ENCODE assay signal across 30 cellular contexts in genomic region chr7:50674299-50674698, GRCh38.
"Had no signal": no experiment of that assay in that cellular context is flagged by ENCODE, and none has a peak within 500 bp of the region (broad histone marks: within the 10 kb centered on the region; RNA-seq: fewer than 3 reads in every experiment).

No MANE protein-coding gene starts in this region.

- H3K27me3 ChIP-seq: ascending aorta, breast epithelium, cardiac muscle cell, colonic mucosa, esophagus squamous epithelium had no signal

- DNase-seq: activated CD4-positive, alpha-beta memory T cell treated with anti-CD3 and anti-CD28 coated beads for 36 hours; activated CD4-positive, alpha-beta T cell treated with anti-CD3 and anti-CD28 coated beads for 36 hours; activated CD4-positive, alpha-beta T cell treated with anti-CD3 and anti-CD28 coated beads, Interleukin-2, amount 10 ng/mL, durations not matched to agents 24 days and 14 days; activated CD4-positive, CD25-positive, alpha-beta regulatory T cell; activated CD4-positive, CD25-positive, alpha-beta regulatory T cell treated with anti-CD3 and anti-CD28 coated beads, Interleukin-2, amount 50 U/mL, for 72 hours; activated CD8-positive, alpha-beta memory T cell treated with anti-CD3 and anti-CD28 coated beads, Interleukin-2, amount 10 ng/mL, durations not matched to agents 7 days and 5 days; activated CD8-positive, alpha-beta memory T cell treated with anti-CD3 and anti-CD28 coated beads, Interleukin-2, amount 50 U/mL, for 4 hours; activated CD8-positive, alpha-beta T cell treated with anti-CD3 and anti-CD28 coated beads, Interleukin-2, amount 10 ng/mL, durations not matched to agents 7 days and 5 days; activated gamma-delta T cell; activated naive CD4-positive, alpha-beta T cell; activated naive CD4-positive, alpha-beta T cell treated with anti-CD3 and anti-CD28 coated beads, Interleukin-2, amount 10 ng/mL, durations not matched to agents 7 days and 5 days; activated naive CD8-positive, alpha-beta T cell treated with anti-CD3 and anti-CD28 coated beads, Interleukin-2, amount 10 ng/mL, durations not matched to agents 7 days and 5 days; activated T-cell treated with anti-CD3 and anti-CD28 coated beads, Interleukin-2, amount 50 U/mL, for 1 hour; activated T-cell treated with anti-CD3 and anti-CD28 coated beads, Interleukin-2, amount 50 U/mL, for 48 hours; central memory CD4-positive, alpha-beta T cell; cerebellar nuclear complex; colonic mucosa; effector CD8-positive, alpha-beta T cell; esophagus squamous epithelium; foreskin melanocyte; T-helper 1 cell; T-helper 2 cell had no signal

- H3K4me1 ChIP-seq: breast epithelium, colonic mucosa had no signal

- H3K36me3 Mint-ChIP-seq: activated CD4-positive, alpha-beta memory T cell treated with anti-CD3 and anti-CD28 coated beads for 36 hours; activated naive CD4-positive, alpha-beta T cell treated with anti-CD3 and anti-CD28 coated beads, Interleukin-2, amount 10 ng/mL, durations not matched to agents 7 days and 5 days; activated naive CD4-positive, alpha-beta T cell treated with anti-CD3 and anti-CD28 coated beads, Interleukin-2, amount 50 U/mL, for 72 hours; activated naive CD8-positive, alpha-beta T cell treated with anti-CD3 and anti-CD28 coated beads, Interleukin-2, amount 10 ng/mL, durations not matched to agents 7 days and 5 days had no signal

- H3K4me1 Mint-ChIP-seq: activated CD4-positive, alpha-beta T cell treated with anti-CD3 and anti-CD28 coated beads for 36 hours had no signal

- H3K9me3 ChIP-seq: ascending aorta, breast epithelium, colonic mucosa, esophagus squamous epithelium had no signal

- H3K27ac ChIP-seq: ascending aorta, breast epithelium, cardiac muscle cell, colonic mucosa, epithelial cell of prostate, esophagus squamous epithelium had no signal

- FAIRE-seq: endometrium, endothelial cell of umbilical vein had no signal

- H3K4me3 Mint-ChIP-seq: activated CD4-positive, alpha-beta memory T cell treated with anti-CD3 and anti-CD28 coated beads for 36 hours; activated CD4-positive, alpha-beta T cell treated with anti-CD3 and anti-CD28 coated beads for 36 hours; activated CD4-positive, alpha-beta T cell treated with anti-CD3 and anti-CD28 coated beads, Interleukin-2, amount 10 ng/mL, durations not matched to agents 24 days and 14 days; activated CD8-positive, alpha-beta memory T cell treated with anti-CD3 and anti-CD28 coated beads, Interleukin-2, amount 10 ng/mL, durations not matched to agents 7 days and 5 days; activated CD8-positive, alpha-beta T cell treated with anti-CD3 and anti-CD28 coated beads, Interleukin-2, amount 10 ng/mL, durations not matched to agents 7 days and 5 days; activated naive CD4-positive, alpha-beta T cell treated with anti-CD3 and anti-CD28 coated beads, Interleukin-2, amount 10 ng/mL, durations not matched to agents 7 days and 5 days; activated naive CD8-positive, alpha-beta T cell treated with anti-CD3 and anti-CD28 coated beads, Interleukin-2, amount 10 ng/mL, durations not matched to agents 7 days and 5 days; brain had no signal

- H3K27me3 Mint-ChIP-seq: activated CD4-positive, alpha-beta memory T cell treated with anti-CD3 and anti-CD28 coated beads for 36 hours; activated CD4-positive, alpha-beta T cell treated with anti-CD3 and anti-CD28 coated beads for 36 hours; brain had no signal

- H3K4me3 ChIP-seq: ascending aorta, breast epithelium, cardiac muscle cell, colonic mucosa, esophagus squamous epithelium had no signal

- H3K9me3 Mint-ChIP-seq: activated CD4-positive, alpha-beta memory T cell treated with anti-CD3 and anti-CD28 coated beads for 36 hours; activated CD4-positive, alpha-beta T cell treated with anti-CD3 and anti-CD28 coated beads, Interleukin-2, amount 10 ng/mL, durations not matched to agents 24 days and 14 days; activated naive CD4-positive, alpha-beta T cell treated with anti-CD3 and anti-CD28 coated beads, Interleukin-2, amount 10 ng/mL, durations not matched to agents 7 days and 5 days; activated naive CD4-positive, alpha-beta T cell treated with anti-CD3 and anti-CD28 coated beads, Interleukin-2, amount 50 U/mL, for 72 hours; activated naive CD8-positive, alpha-beta T cell treated with anti-CD3 and anti-CD28 coated beads, Interleukin-2, amount 10 ng/mL, durations not matched to agents 7 days and 5 days had no signal

- ATAC-seq: activated CD4-positive, alpha-beta T cell treated with anti-CD3 and anti-CD28 coated beads for 36 hours; activated CD8-positive, alpha-beta memory T cell treated with anti-CD3 and anti-CD28 coated beads, Interleukin-2, amount 10 ng/mL, durations not matched to agents 7 days and 5 days; activated CD8-positive, alpha-beta T cell treated with anti-CD3 and anti-CD28 coated beads, Interleukin-2, amount 10 ng/mL, durations not matched to agents 7 days and 5 days; activated naive CD4-positive, alpha-beta T cell treated with anti-CD3 and anti-CD28 coated beads, Interleukin-2, amount 50 U/mL, for 72 hours had no signal

- H3K36me3 ChIP-seq: breast epithelium, cardiac muscle cell, colonic mucosa had no signal

- H3K27ac Mint-ChIP-seq: activated CD4-positive, alpha-beta memory T cell treated with anti-CD3 and anti-CD28 coated beads for 36 hours; activated CD4-positive, alpha-beta T cell treated with anti-CD3 and anti-CD28 coated beads for 36 hours; activated CD4-positive, alpha-beta T cell treated with anti-CD3 and anti-CD28 coated beads, Interleukin-2, amount 10 ng/mL, durations not matched to agents 24 days and 14 days; activated CD8-positive, alpha-beta memory T cell treated with anti-CD3 and anti-CD28 coated beads, Interleukin-2, amount 10 ng/mL, durations not matched to agents 7 days and 5 days; activated naive CD4-positive, alpha-beta T cell treated with anti-CD3 and anti-CD28 coated beads, Interleukin-2, amount 10 ng/mL, durations not matched to agents 7 days and 5 days; activated naive CD8-positive, alpha-beta T cell treated with anti-CD3 and anti-CD28 coated beads, Interleukin-2, amount 10 ng/mL, durations not matched to agents 7 days and 5 days had no signal
